18 cellular contexts compared by ENCODE assay signal in genomic region chr4:16757080-16757521, GRCh38.
DNase-seq lines count a peak whose midpoint lies in the region; ATAC-seq, FAIRE-seq and TF ChIP-seq lines count a peak whose summit lies in the region.
"Had no signal": no experiment of that assay in that cellular context is flagged by ENCODE, and none has a peak within 500 bp of the region (broad histone marks: within the 10 kb centered on the region; RNA-seq: fewer than 3 reads in every experiment).

No MANE protein-coding gene starts in this region.

- H2AFZ ChIP-seq in astrocyte (ENCODE audit: low read depth, low read length), result peak overlapping the region; percentile 64
- no peak overlapping the region for H2AFZ ChIP-seq in OCI-LY7 (ENCODE audit: low read length)

- POLR2A ChIA-PET in HEK293T (lab: Yijun Ruan, JAX) (no interaction called here), OCI-LY7 (lab: Charles Lee) (no interaction called here)
- POLR2A ChIA-PET in CD4-positive, alpha-beta T cell (lab: Charles Lee), result no interaction called here

- H3K9ac ChIP-seq in astrocyte (ENCODE audit: low read length), result no peak overlapping the region
- H3K9ac ChIP-seq: BLaER1 treated with 17β-estradiol and CSF1 and Interleukin-3, amounts not matched to agents 10 nM and 100 nM had no signal

- H3K4me3 Mint-ChIP-seq in astrocyte (ENCODE audit: unreplicated experiment), result no peak overlapping the region
- no peak overlapping the region for H3K4me3 Mint-ChIP-seq in CD4-positive, alpha-beta T cell

- no peak overlapping the region for H3K27ac ChIP-seq in astrocyte (ENCODE audit: low read depth, low read length)
- peak overlapping the region; percentile 13 for H3K27ac ChIP-seq in substantia nigra (ENCODE audit: low read depth, low read length, poor library complexity, severe bottlenecking)
- no peak overlapping the region for H3K27ac ChIP-seq in testis
- H3K27ac ChIP-seq in OCI-LY7 (ENCODE audit: low read depth, low read length, poor library complexity, severe bottlenecking), result no peak overlapping the region
- no peak overlapping the region for H3K27ac ChIP-seq in CD4-positive, alpha-beta T cell (ENCODE audit: low read depth, low read length)
- H3K27ac ChIP-seq: BLaER1 treated with 17β-estradiol and CSF1 and Interleukin-3, amounts not matched to agents 10 nM and 100 nM; brain microvascular endothelial cell; HL-60; tibial artery had no signal

- H3K27ac Mint-ChIP-seq in astrocyte (ENCODE audit: unreplicated experiment), result peak overlapping the region; percentile 30
- H3K27ac Mint-ChIP-seq in CD4-positive, alpha-beta T cell, result no peak overlapping the region

- WGBS in testis, 2 donors, result 64 to 70% methylated on average over 14 of the region's 14 CpGs

- no peaks in the 10 kb centered on the region for H3K36me3 ChIP-seq in astrocyte (ENCODE audit: insufficient read depth, low read length)
- no peaks in the 10 kb centered on the region for H3K36me3 ChIP-seq in testis (ENCODE audit: low read depth, missing control alignments)
- H3K36me3 ChIP-seq in OCI-LY7 (ENCODE audit: insufficient read depth, low read length), result no peaks in the 10 kb centered on the region
- H3K36me3 ChIP-seq: BLaER1 treated with 17β-estradiol and CSF1 and Interleukin-3, amounts not matched to agents 10 nM and 100 nM; brain microvascular endothelial cell; tibial artery had no signal

- TF ChIP-seq CTCF in astrocyte (IDR thresholded peaks at IDR 0.05; ENCODE audit: insufficient read depth, low read depth, low read length), result no peak
- TF ChIP-seq CTCF in testis (IDR thresholded peaks at IDR 0.05), result no peak
- no peak for TF ChIP-seq CTCF in OCI-LY7 (conservative IDR thresholded peaks at IDR 0.05; ENCODE audit: low read length)
- no peak for TF ChIP-seq CTCF in CD4-positive, alpha-beta T cell (IDR thresholded peaks at IDR 0.05)

- H3K4me2 ChIP-seq in astrocyte (ENCODE audit: low read length) (peak overlapping the region; percentile 57), OCI-LY7 (ENCODE audit: low read length) (no peak overlapping the region)
- H3K4me2 ChIP-seq: BLaER1 treated with 17β-estradiol and CSF1 and Interleukin-3, amounts not matched to agents 10 nM and 100 nM had no signal

- peaks cover 26% of the 10 kb centered on the region for H3K4me1 Mint-ChIP-seq in astrocyte (ENCODE audit: low read depth, unreplicated experiment)
- no peaks in the 10 kb centered on the region for H3K4me1 Mint-ChIP-seq in CD4-positive, alpha-beta T cell (ENCODE audit: low read depth)

- H3K79me2 ChIP-seq in astrocyte (ENCODE audit: insufficient read depth, low read length) (no peaks in the 10 kb centered on the region), OCI-LY7 (ENCODE audit: insufficient read depth, low read depth, low read length) (no peaks in the 10 kb centered on the region)

- H3K4me3 ChIP-seq in astrocyte (ENCODE audit: insufficient read depth, low read depth, low read length) (no peak overlapping the region), testis (no peak overlapping the region), OCI-LY7 (ENCODE audit: low read depth, low read length, poor library complexity, severe bottlenecking) (no peak overlapping the region)
- H3K4me3 ChIP-seq: BLaER1 treated with 17β-estradiol and CSF1 and Interleukin-3, amounts not matched to agents 10 nM and 100 nM; tibial artery had no signal

- intact Hi-C loops in head of caudate nucleus (cut with DNase I) (no loop called here), testis (cut with DNase I; ENCODE audit: low total_unique reads) (no loop called here), OCI-LY7 (cut with micrococcal nuclease; ENCODE audit: unreplicated experiment) (no loop called here)
- intact Hi-C loops in CD4-positive, alpha-beta T cell (cut with DNase I, micrococcal nuclease), result no loop called here

- H3K4me1 ChIP-seq in astrocyte (ENCODE audit: insufficient read depth, low read length) (peaks cover 19% of the 10 kb centered on the region), testis (no peaks in the 10 kb centered on the region), OCI-LY7 (ENCODE audit: insufficient read depth, low read length, poor library complexity, severe bottlenecking) (no peaks in the 10 kb centered on the region)
- H3K4me1 ChIP-seq: tibial artery had no signal

- H3K27me3 ChIP-seq in astrocyte (ENCODE audit: insufficient read depth, low read length) (no peaks in the 10 kb centered on the region), testis (no peaks in the 10 kb centered on the region)
- no peaks in the 10 kb centered on the region for H3K27me3 ChIP-seq in CD4-positive, alpha-beta T cell (ENCODE audit: control insufficient read depth, insufficient read depth, low read length)
- H3K27me3 ChIP-seq: BLaER1 treated with 17β-estradiol and CSF1 and Interleukin-3, amounts not matched to agents 10 nM and 100 nM; brain microvascular endothelial cell; tibial artery had no signal

- no peaks in the 10 kb centered on the region for H3K9me2 ChIP-seq in OCI-LY7 (ENCODE audit: insufficient read depth, low read length)

- CTCF ChIA-PET in HEK293T (lab: Yijun Ruan, JAX), result no interaction called here
- CTCF ChIA-PET in OCI-LY7 (lab: Charles Lee; ENCODE audit: unreplicated experiment), result no interaction called here
- CTCF ChIA-PET in CD4-positive, alpha-beta T cell (lab: Charles Lee), result no interaction called here

- H3K9me3 ChIP-seq in astrocyte (ENCODE audit: insufficient read depth, low read depth, low read length), result no peaks in the 10 kb centered on the region
- H3K9me3 ChIP-seq in testis, result no peaks in the 10 kb centered on the region
- no peaks in the 10 kb centered on the region for H3K9me3 ChIP-seq in OCI-LY7 (ENCODE audit: low read length)
- no peaks in the 10 kb centered on the region for H3K9me3 ChIP-seq in CD4-positive, alpha-beta T cell (ENCODE audit: control insufficient read depth, low read length)
- H3K9me3 ChIP-seq: BLaER1 treated with 17β-estradiol and CSF1 and Interleukin-3, amounts not matched to agents 10 nM and 100 nM; tibial artery had no signal

- TF ChIP-seq POLR2A in testis (IDR thresholded peaks at IDR 0.05), result no peak

- no peaks in the 10 kb centered on the region for H4K20me1 ChIP-seq in astrocyte (ENCODE audit: insufficient read depth, low read length)
- no peaks in the 10 kb centered on the region for H4K20me1 ChIP-seq in OCI-LY7 (ENCODE audit: insufficient read depth, low read length)
- H4K20me1 ChIP-seq: BLaER1 treated with 17β-estradiol and CSF1 and Interleukin-3, amounts not matched to agents 10 nM and 100 nM had no signal

- no peaks in the 10 kb centered on the region for H3K36me3 Mint-ChIP-seq in astrocyte (ENCODE audit: low read depth, unreplicated experiment)
- no peaks in the 10 kb centered on the region for H3K36me3 Mint-ChIP-seq in CD4-positive, alpha-beta T cell (ENCODE audit: low read depth)

- H3K27me3 Mint-ChIP-seq in astrocyte (ENCODE audit: low read depth, unreplicated experiment), result peaks cover 5% of the 10 kb centered on the region
- no peaks in the 10 kb centered on the region for H3K27me3 Mint-ChIP-seq in CD4-positive, alpha-beta T cell

- ATAC-seq in CD4-positive, alpha-beta T cell (ENCODE audit: poor library complexity), result no peak

- FAIRE-seq in astrocyte (lab: Jason Lieb, UNC), result no peak

- BruUV-seq in OCI-LY7 (replicated peaks; lab: Mats Ljungman, UMichigan), result no TSS peak

- no peak for DNase-seq in HEK293T (ENCODE audit: extremely low spot score)
- DNase-seq in astrocyte (ENCODE audit: low read depth), result peak; percentile 74
- peak; percentile 15 to 87 (median 59) for DNase-seq in head of caudate nucleus
- DNase-seq in substantia nigra (lab: John Stamatoyannopoulos, UW), result peak in 7 of 49 donors; percentile 1 to 17 (median 8)
- DNase-seq in RPMI8226, result no peak
- DNase-seq in testis, result no peak
- DNase-seq in OCI-LY7 (ENCODE audit: low spot score), result no peak
- DNase-seq in CD4-positive, alpha-beta T cell, result no peak
- DNase-seq: activated CD8-positive, alpha-beta memory T cell treated with anti-CD3 and anti-CD28 coated beads, Interleukin-2, amount 50 U/mL, for 4 hours; activated naive CD4-positive, alpha-beta T cell treated with Interleukin-2 at 50 U/mL for 16 hours; brain microvascular endothelial cell; DMS 273 treated with DMSO at 0.1 percent for 48 hours; NCI-H1092 treated with DMSO at 0.1 percent for 48 hours; SIG-M5; stimulated activated CD4-positive, alpha-beta T cell treated with anti-CD3 and anti-CD28 coated beads, Interleukin-4, amount 100 ng/mL, for 4 hours; tibial artery had no signal

- no peaks in the 10 kb centered on the region for H3K9me3 Mint-ChIP-seq in astrocyte (ENCODE audit: unreplicated experiment)
- no peaks in the 10 kb centered on the region for H3K9me3 Mint-ChIP-seq in CD4-positive, alpha-beta T cell

TF ChIP-seq in HEK293T, 16 proteins besides CTCF, POLR2A, EP300 and RAD21:
- peak; percentile 41; the same call in 1 of the 2 replicates for TF ChIP-seq PKNOX1 (IDR thresholded peaks at IDR 0.05)
- TF ChIP-seq TARDBP (IDR thresholded peaks at IDR 0.05), result no peak

Comparison
In these comparisons a context has a peak if more than half of its experiments do, and no peak if none do; other contexts are left out.
1. DNase-seq: peak in astrocyte (single experiment) and head of caudate nucleus (42 of 42); none in HEK293T (single experiment), RPMI8226 (single experiment), testis (single experiment), OCI-LY7 (single experiment) and CD4-positive, alpha-beta T cell (0 of 10).